ENCODE assay signal across 15 cellular contexts in genomic region chr3:16890605-16891333, GRCh38. TPM values are rescaled to one million over a fixed set of nuclear protein-coding genes. Genes with fewer than 3 reads are reported as not detected.
A peak's percentile ranks its signal among the peaks of the same experiment; 100 is the strongest.
DNase-seq lines count a peak whose midpoint lies in the region; ATAC-seq, FAIRE-seq and TF ChIP-seq lines count a peak whose summit lies in the region.
"Had no signal": no experiment of that assay in that cellular context is flagged by ENCODE, and none has a peak within 500 bp of the region (broad histone marks: within the 10 kb centered on the region; RNA-seq: fewer than 3 reads in every experiment).

No MANE protein-coding gene starts in this region.

- H3K27me3 Mint-ChIP-seq in naive thymus-derived CD4-positive, alpha-beta T cell, result no peaks in the 10 kb centered on the region

- H3K4me1 ChIP-seq in KMS-11 (ENCODE audit: low read depth, poor library complexity, severe bottlenecking), result peaks cover 65% of the 10 kb centered on the region
- H3K4me1 ChIP-seq in GM12878 (ENCODE audit: control insufficient read depth, insufficient read depth, low read length), result peaks cover 12% of the 10 kb centered on the region; the same call in 1 of the 2 replicates
- peaks cover 53 to 62% of the 10 kb centered on the region in 2 donors for H3K4me1 ChIP-seq in naive thymus-derived CD4-positive, alpha-beta T cell (ENCODE audit: control insufficient read depth in 2 of 2, insufficient read depth in 2 of 2, low read length in 2 of 2)

- peaks cover 64 to 87% (median 79%) of the 10 kb centered on the region in 7 donors for H3K4me1 Mint-ChIP-seq in naive thymus-derived CD4-positive, alpha-beta T cell

- no peak for TF ChIP-seq RAD21 in GM12878 (IDR thresholded peaks at IDR 0.05; ENCODE audit: insufficient read depth, low read depth, low read length)

- no peak overlapping the region for H3K4me3 ChIP-seq in KMS-11 (IDR thresholded peaks at IDR 0.05; ENCODE audit: insufficient read depth, low read depth, low read length)
- H3K4me3 ChIP-seq in GM12878, result peak overlapping the region; percentile 94; the same call in 1 of the 2 replicates
- no peak overlapping the region for H3K4me3 ChIP-seq in naive thymus-derived CD4-positive, alpha-beta T cell (ENCODE audit: low read length)
- H3K4me3 ChIP-seq: dorsolateral prefrontal cortex, transverse colon had no signal

- RAD21 ChIA-PET in GM12878 (lab: Charles Lee; ENCODE audit: unreplicated experiment), result interaction anchor here (0.6 to 8.9 kb wide), 8 partner anchors 17 to 341 kb away, joined by 3 to 76 read pairs (median 7); no protein-coding TSS in a partner anchor

- H3K9me3 ChIP-seq in GM12878 (replicated peaks; ENCODE audit: control insufficient read depth, insufficient read depth, low read length), result peaks cover 2% of the 10 kb centered on the region; the same call in 1 of the 3 replicates
- no peaks in the 10 kb centered on the region for H3K9me3 ChIP-seq in naive thymus-derived CD4-positive, alpha-beta T cell (ENCODE audit: control insufficient read depth in 2 of 3, low read length in 3 of 3)
- H3K9me3 ChIP-seq: transverse colon had no signal

- H3K36me3 ChIP-seq in KMS-11 (ENCODE audit: insufficient read depth) (no peaks in the 10 kb centered on the region), GM12878 (ENCODE audit: control insufficient read depth in 2 of 2, insufficient read depth in 2 of 2, low read length in 1 of 2) (no peaks in the 10 kb centered on the region)
- no peaks in the 10 kb centered on the region for H3K36me3 ChIP-seq in naive thymus-derived CD4-positive, alpha-beta T cell (ENCODE audit: control insufficient read depth in 2 of 3, insufficient read depth in 3 of 3, low read length in 3 of 3)
- H3K36me3 ChIP-seq: transverse colon had no signal

- 64% methylated on average over 5 of the region's 5 CpGs for WGBS in GM12878 (ENCODE audit: insufficient coverage, insufficient replicate concordance, low lambda C conversion rate, missing lambda C conversion rate)

- peaks cover 0 to 22% (median 0%) of the 10 kb centered on the region in 5 donors for H3K36me3 Mint-ChIP-seq in naive thymus-derived CD4-positive, alpha-beta T cell

- H3K79me2 ChIP-seq in KMS-11 (ENCODE audit: insufficient read depth, low read depth), result peaks cover 100% of the 10 kb centered on the region
- peaks cover 100% of the 10 kb centered on the region for H3K79me2 ChIP-seq in GM12878 (ENCODE audit: control insufficient read depth, insufficient read depth, low read length)

- no peak for TF ChIP-seq CTCF in KMS-11 (conservative IDR thresholded peaks at IDR 0.05; ENCODE audit: low read depth, low read length)
- no peak for TF ChIP-seq CTCF in GM12878 (IDR thresholded peaks at IDR 0.05 in 2 of 3, conservative IDR thresholded peaks at IDR 0.05 in 1 of 3; ENCODE audit: control insufficient read depth in 2 of 3, extremely low read depth in 1 of 3, insufficient read depth in 1 of 3, low read depth in 3 of 3, low read length in 3 of 3)

- no peak for TF ChIP-seq POLR2A in GM12878 (IDR thresholded peaks at IDR 0.05; ENCODE audit: low read depth, low read length)

- CTCF ChIA-PET in GM12878 (lab: Yijun Ruan, JAX), result interaction anchor here (1.0 to 2.9 kb wide), 4 partner anchors 26 to 150 kb away, joined by 3 to 11 read pairs (median 4); no protein-coding TSS in a partner anchor
- CTCF ChIA-PET in naive thymus-derived CD4-positive, alpha-beta T cell (lab: Charles Lee), result interaction anchor here (0.7 kb wide), 1 partner anchor 47 kb away, joined by 3 read pairs; no protein-coding TSS in a partner anchor

- in situ Hi-C loops in GM12878 (cut with MboI), result loop anchor here (10.0 kb wide), 1 partner anchor 606 kb away; no protein-coding TSS in a partner anchor

- ATAC-seq in GM12878, result peak; percentile 3; the same call in 1 of the 3 replicates
- ATAC-seq in naive thymus-derived CD4-positive, alpha-beta T cell, result no peak
- ATAC-seq in HG02973 (IDR thresholded peaks at IDR 0.05; ENCODE audit: unreplicated experiment), result no peak
- ATAC-seq in left colon, result no peak

- intact Hi-C loops in GM12878 (cut with micrococcal nuclease; ENCODE audit: unreplicated experiment), result loop anchor here (10.0 kb wide), 1 partner anchor 376 kb away; the partner anchor contains the start of gene RFTN1
- intact Hi-C loops in naive thymus-derived CD4-positive, alpha-beta T cell (cut with micrococcal nuclease), result no loop called here
- intact Hi-C loops in left colon (cut with DNase I, micrococcal nuclease), result no loop called here

- peak overlapping the region in 8 of 9 donors; percentile 3 to 97 (median 72) for H3K27ac Mint-ChIP-seq in naive thymus-derived CD4-positive, alpha-beta T cell

- no peak overlapping the region for H2AFZ ChIP-seq in KMS-11 (ENCODE audit: low read depth)
- no peak overlapping the region for H2AFZ ChIP-seq in GM12878 (ENCODE audit: control insufficient read depth, low read depth, low read length)

- no TSS peak for BruUV-seq in GM12878 (replicated peaks; lab: Mats Ljungman, UMichigan)

- H3K27me3 ChIP-seq in KMS-11 (ENCODE audit: insufficient read depth, low read depth), result no peaks in the 10 kb centered on the region
- no peaks in the 10 kb centered on the region for H3K27me3 ChIP-seq in GM12878 (replicated peaks in 1 of 2; ENCODE audit: control insufficient read depth in 2 of 2, insufficient read depth in 2 of 2, low read length in 1 of 2)
- no peaks in the 10 kb centered on the region for H3K27me3 ChIP-seq in naive thymus-derived CD4-positive, alpha-beta T cell (ENCODE audit: control insufficient read depth in 2 of 2, insufficient read depth in 2 of 2, low read length in 2 of 2)
- H3K27me3 ChIP-seq: dorsolateral prefrontal cortex, transverse colon had no signal

- peaks cover 0 to 2% (median 0%) of the 10 kb centered on the region in 11 donors for H3K9me3 Mint-ChIP-seq in naive thymus-derived CD4-positive, alpha-beta T cell

- POLR2A ChIA-PET in GM12878 (lab: Charles Lee), result interaction anchor here (1.0 to 2.7 kb wide), 4 partner anchors 10 to 135 kb away, joined by 3 to 10 read pairs (median 4); no protein-coding TSS in a partner anchor
- POLR2A ChIA-PET in naive thymus-derived CD4-positive, alpha-beta T cell (lab: Charles Lee), result interaction anchor here (0.7 to 2.2 kb wide), 4 partner anchors 8 to 29 kb away, joined by 3 to 8 read pairs (median 4); no protein-coding TSS in a partner anchor

- H3K4me3 Mint-ChIP-seq in naive thymus-derived CD4-positive, alpha-beta T cell, result peak overlapping the region in 8 of 10 donors; percentile 52 to 99 (median 96)

- DNase-seq in ELF-1 (ENCODE audit: low read depth, low spot score) (peak; percentile 17), GM12878 (ENCODE audit: low read depth, low spot score) (no peak), ureter (ENCODE audit: low spot score) (no peak), left colon (no peak)
- DNase-seq in naive thymus-derived CD4-positive, alpha-beta T cell, result no peak
- DNase-seq in activated CD4-positive, CD25-positive, alpha-beta regulatory T cell (lab: John Stamatoyannopoulos, UW), result no peak
- DNase-seq: activated CD4-positive, alpha-beta T cell treated with anti-CD3 and anti-CD28 coated beads, Interleukin-2, amount 50 U/mL, for 48 hours; activated naive CD4-positive, alpha-beta T cell treated with Interleukin-2 at 50 U/mL for 16 hours; dorsolateral prefrontal cortex; foreskin melanocyte; NCI-H2171; nucleus accumbens; transverse colon had no signal

- H3K27ac ChIP-seq in KMS-11 (no peak overlapping the region), GM12878 (ENCODE audit: control insufficient read depth, insufficient read depth) (peak overlapping the region; percentile 45)
- H3K27ac ChIP-seq in naive thymus-derived CD4-positive, alpha-beta T cell (ENCODE audit: low read depth, low read length), result no peak overlapping the region
- H3K27ac ChIP-seq: transverse colon had no signal

- H4K20me1 ChIP-seq in KMS-11 (ENCODE audit: insufficient read depth), result no peaks in the 10 kb centered on the region
- no peaks in the 10 kb centered on the region for H4K20me1 ChIP-seq in GM12878 (ENCODE audit: control insufficient read depth, insufficient read depth)

- H3K4me2 ChIP-seq in KMS-11 (peak overlapping the region; percentile 63; the same call in 1 of the 2 replicates), GM12878 (ENCODE audit: control insufficient read depth, insufficient read depth) (peak overlapping the region; percentile 82)

- H3K9ac ChIP-seq in KMS-11 (no peak overlapping the region), GM12878 (ENCODE audit: control insufficient read depth, insufficient read depth, low read length) (no peak overlapping the region; the same call in 1 of the 2 replicates)

- TF ChIP-seq EP300 in GM12878 (IDR thresholded peaks at IDR 0.05; ENCODE audit: borderline replicate concordance in 1 of 2, control insufficient read depth in 1 of 2, low read depth in 2 of 2, low read length in 2 of 2), result no peak

- FAIRE-seq in GM12878 (lab: Jason Lieb, UNC), result no peak

- SMC1A ChIA-PET in GM12878 (lab: Charles Lee; ENCODE audit: uncharacterized antibody, unreplicated experiment), result interaction anchor here (0.7 to 6.3 kb wide), 11 partner anchors 8 to 342 kb away, joined by 3 to 68 read pairs (median 34); no protein-coding TSS in a partner anchor

TF ChIP-seq in GM12878, 131 proteins besides CTCF, POLR2A, EP300 and RAD21 (continues in another document):
- no peak for TF ChIP-seq MAX (IDR thresholded peaks at IDR 0.05; ENCODE audit: low read depth, low read length)

RNA-seq across cellular contexts. Expression of gene PLCL2, which starts 6.0 kb away (rescaled TPM):
- total RNA-seq in GM12878 (2013; cell fraction: nucleolus; rRNA removed), result 199 and 222 TPM in 2 replicates
- total RNA-seq in GM12878 (2014; rRNA removed), result 31.8 and 33.4 TPM in 2 replicates
- 37.3 and 37.5 TPM in 2 replicates for total RNA-seq in GM12878 (2014; rRNA removed; fragmentation: Illumina TruSeq; extraction: Trizol)
- total RNA-seq in GM12878 (2021), result 27.3 and 27.8 TPM in 2 replicates
- 19.3 TPM for polyA plus RNA-seq in GM12878 (2011; ENCODE audit: low read depth)
- polyA plus RNA-seq in GM12878 (2011; rRNA removed), result 14.2 and 19.0 TPM in 2 replicates
- 8.2 and 9.4 TPM in 2 replicates for polyA plus RNA-seq in GM12878 (2011; cell fraction: cytosol; rRNA removed)
- 9.0 and 10.7 TPM in 2 replicates for polyA plus RNA-seq in GM12878 (2011; cell fraction: nucleus; rRNA removed)
- polyA plus RNA-seq in GM12878 (2012), result 25.8 and 28.8 TPM in 2 replicates
- polyA plus RNA-seq in GM12878 (2014; fragmentation: Illumina TruSeq; extraction: Trizol), result 25.4 and 33.6 TPM in 2 replicates
- 1 to 10 TPM; 7.5 to 9.6 TPM for polyA plus RNA-seq in GM12878 (2014; fragmentation: Nextera tagmentation; extraction: Ambion mirVana)
- 15.8 and 17.2 TPM in 2 replicates for polyA plus RNA-seq in GM12878 (2014; rRNA removed)
- polyA plus RNA-seq in GM12878 (2016; fragmentation: Nextera tagmentation; extraction: Ambion mirVana), result 10 to 100 TPM; 18.4 to 25.0 TPM
- polyA minus RNA-seq in GM12878 (2011; rRNA and poly(A)+ RNA removed), result 30.2 and 35.1 TPM in 2 replicates
- polyA minus RNA-seq in GM12878 (2011; cell fraction: cytosol; rRNA and poly(A)+ RNA removed), result 10.1 and 10.3 TPM in 2 replicates
- polyA minus RNA-seq in GM12878 (2011; cell fraction: nucleus; rRNA and poly(A)+ RNA removed), result 31.8 and 38.0 TPM in 2 replicates
- total RNA-seq in naive thymus-derived CD4-positive, alpha-beta T cell, result 10 to 100 TPM; 48.9 to 77.0 (median 60.5) TPM
- 10 to 100 TPM; 64.1 to 90.8 TPM for polyA plus RNA-seq in naive thymus-derived CD4-positive, alpha-beta T cell
- 9.5 TPM for total RNA-seq in ureter
- 10 to 100 TPM; 15.3 to 28.7 TPM for total RNA-seq in left colon
